In genomic region chr9:93121316-93122241, GRCh38 we compare ENCODE assay signal across 14 cellular contexts. TPM values are rescaled to one million over a fixed set of nuclear protein-coding genes. Genes with fewer than 3 reads are reported as not detected.
A peak's percentile ranks its signal among the peaks of the same experiment; 100 is the strongest.
DNase-seq lines count a peak whose midpoint lies in the region; ATAC-seq and TF ChIP-seq lines count a peak whose summit lies in the region.
"Had no signal": no experiment of that assay in that cellular context is flagged by ENCODE, and none has a peak within 500 bp of the region (broad histone marks: within the 10 kb centered on the region; RNA-seq: fewer than 3 reads in every experiment).

No MANE protein-coding gene starts in this region.

- peaks cover 28% of the 10 kb centered on the region for H3K4me1 Mint-ChIP-seq in activated CD4-positive, alpha-beta T cell treated with anti-CD3 and anti-CD28 coated beads for 36 hours
- peaks cover 27% of the 10 kb centered on the region for H3K4me1 Mint-ChIP-seq in activated CD8-positive, alpha-beta T cell treated with anti-CD3 and anti-CD28 coated beads for 36 hours (ENCODE audit: low read depth)

- H3K36me3 Mint-ChIP-seq in activated CD4-positive, alpha-beta T cell treated with anti-CD3 and anti-CD28 coated beads for 36 hours (ENCODE audit: low read depth) = peaks cover 32% of the 10 kb centered on the region
- H3K36me3 Mint-ChIP-seq in activated CD8-positive, alpha-beta T cell treated with anti-CD3 and anti-CD28 coated beads for 36 hours (ENCODE audit: low read depth) = peaks cover 37% of the 10 kb centered on the region

- TF ChIP-seq CTCF in activated CD8-positive, alpha-beta T cell treated with anti-CD3 and anti-CD28 coated beads for 36 hours (IDR thresholded peaks at IDR 0.05) = no peak

- no peak overlapping the region for H3K4me3 ChIP-seq in stomach smooth muscle (ENCODE audit: low read length in 2 of 2)
- H3K4me3 ChIP-seq: SK-N-MC had no signal

- no peaks in the 10 kb centered on the region for H3K27me3 Mint-ChIP-seq in activated CD4-positive, alpha-beta T cell treated with anti-CD3 and anti-CD28 coated beads for 36 hours
- H3K27me3 Mint-ChIP-seq in activated CD8-positive, alpha-beta T cell treated with anti-CD3 and anti-CD28 coated beads for 36 hours = no peaks in the 10 kb centered on the region

- no peaks in the 10 kb centered on the region for H3K9me3 ChIP-seq in stomach smooth muscle (ENCODE audit: control insufficient read depth in 2 of 2, low read length in 2 of 2)

- intact Hi-C loops in activated CD4-positive, alpha-beta T cell treated with anti-CD3 and anti-CD28 coated beads for 36 hours (cut with DNase I, micrococcal nuclease) = no loop called here
- intact Hi-C loops in activated CD8-positive, alpha-beta T cell treated with anti-CD3 and anti-CD28 coated beads for 36 hours (cut with micrococcal nuclease) = no loop called here

- CTCF ChIA-PET in activated CD4-positive, alpha-beta T cell treated with anti-CD3 and anti-CD28 coated beads for 36 hours (lab: Charles Lee) = interaction anchor here (0.6 kb wide), 1 partner anchor 13 kb away, joined by 3 read pairs; no protein-coding TSS in a partner anchor
- CTCF ChIA-PET in activated CD8-positive, alpha-beta T cell treated with anti-CD3 and anti-CD28 coated beads for 36 hours (lab: Charles Lee) = interaction anchor here (1.5 to 3.8 kb wide), 2 partner anchors 12 to 13 kb away, joined by 3 to 48 read pairs; partner anchors contain the start of gene NINJ1

- H3K36me3 ChIP-seq in stomach smooth muscle (ENCODE audit: control insufficient read depth in 2 of 2, insufficient read depth in 2 of 2, low read length in 2 of 2) = peaks cover 25 to 34% of the 10 kb centered on the region in 2 donors

- POLR2A ChIA-PET in activated CD4-positive, alpha-beta T cell treated with anti-CD3 and anti-CD28 coated beads for 36 hours (lab: Charles Lee) = no interaction called here
- POLR2A ChIA-PET in activated CD8-positive, alpha-beta T cell treated with anti-CD3 and anti-CD28 coated beads for 36 hours (lab: Charles Lee) = interaction anchor here (1.1 to 4.3 kb wide), 3 partner anchors 10 to 13 kb away, joined by 6 to 22 read pairs (median 7); partner anchors contain the start of gene NINJ1

- H3K4me3 Mint-ChIP-seq in activated CD4-positive, alpha-beta T cell treated with anti-CD3 and anti-CD28 coated beads for 36 hours = no peak overlapping the region
- H3K4me3 Mint-ChIP-seq in activated CD8-positive, alpha-beta T cell treated with anti-CD3 and anti-CD28 coated beads for 36 hours = no peak overlapping the region
- H3K4me3 Mint-ChIP-seq: activated T-helper 1 cell treated with anti-CD3 and anti-CD28 coated beads, Interleukin-12 subunit alpha, Interleukin-12 subunit beta, Interleukin-2, Interleukin-4 antibody, amounts not matched to agents 30 ng/mL and 10 ng/mL and 1 ng/mL, durations not matched to agents 14 hours and 24 hours and 36 hours had no signal

- no peak overlapping the region for H3K9ac ChIP-seq in stomach smooth muscle (ENCODE audit: low read length in 2 of 2)

- peaks cover 36% of the 10 kb centered on the region for H3K4me1 ChIP-seq in stomach smooth muscle (ENCODE audit: control insufficient read depth, insufficient read depth, low read length)

- H3K27me3 ChIP-seq in layer of hippocampus (ENCODE audit: control insufficient read depth, insufficient read depth, low read length) = no peaks in the 10 kb centered on the region
- H3K27me3 ChIP-seq in stomach smooth muscle (ENCODE audit: control insufficient read depth in 1 of 2, insufficient read depth in 2 of 2, low read length in 2 of 2) = no peaks in the 10 kb centered on the region

- DNase-seq in activated CD4-positive, alpha-beta T cell treated with anti-CD3 and anti-CD28 coated beads for 36 hours = peak; percentile 6
- DNase-seq in activated CD4-positive, alpha-beta T cell treated with anti-CD3 and anti-CD28 coated beads, Interleukin-2, amount 50 U/mL, for 48 hours = no peak
- DNase-seq in activated CD8-positive, alpha-beta T cell treated with anti-CD3 and anti-CD28 coated beads for 36 hours = peak; percentile 1
- DNase-seq in NCI-H2227 (lab: John Stamatoyannopoulos, UW; ENCODE audit: unreplicated experiment) = no peak
- DNase-seq: Karpas-422, midbrain, NCI-H187 treated with DMSO at 0.1 percent for 48 hours, WERI-Rb-1 had no signal

- H3K27ac ChIP-seq in layer of hippocampus (ENCODE audit: low read depth, low read length) (peak overlapping the region; percentile 79), stomach smooth muscle (ENCODE audit: low read length) (peak overlapping the region; percentile 79)
- H3K27ac ChIP-seq: SK-N-MC, WERI-Rb-1 had no signal

- no peak overlapping the region for H3K27ac Mint-ChIP-seq in activated CD4-positive, alpha-beta T cell treated with anti-CD3 and anti-CD28 coated beads for 36 hours
- H3K27ac Mint-ChIP-seq in activated CD8-positive, alpha-beta T cell treated with anti-CD3 and anti-CD28 coated beads for 36 hours = no peak overlapping the region
- H3K27ac Mint-ChIP-seq: activated T-helper 1 cell treated with anti-CD3 and anti-CD28 coated beads, Interleukin-12 subunit alpha, Interleukin-12 subunit beta, Interleukin-2, Interleukin-4 antibody, amounts not matched to agents 30 ng/mL and 10 ng/mL and 1 ng/mL, durations not matched to agents 14 hours and 24 hours and 36 hours had no signal

- no peak for ATAC-seq in activated CD4-positive, alpha-beta T cell treated with anti-CD3 and anti-CD28 coated beads for 36 hours
- no peak for ATAC-seq in activated CD8-positive, alpha-beta T cell treated with anti-CD3 and anti-CD28 coated beads for 36 hours
- ATAC-seq in GM19452 (IDR thresholded peaks at IDR 0.05; ENCODE audit: unreplicated experiment) = no peak
- no peak for ATAC-seq in GM21528 (IDR thresholded peaks at IDR 0.05; ENCODE audit: low FRiP score, unreplicated experiment)

- no peaks in the 10 kb centered on the region for H3K9me3 Mint-ChIP-seq in activated CD4-positive, alpha-beta T cell treated with anti-CD3 and anti-CD28 coated beads for 36 hours (ENCODE audit: low read depth)
- H3K9me3 Mint-ChIP-seq in activated CD8-positive, alpha-beta T cell treated with anti-CD3 and anti-CD28 coated beads for 36 hours = no peaks in the 10 kb centered on the region
- H3K9me3 Mint-ChIP-seq: activated T-helper 1 cell treated with anti-CD3 and anti-CD28 coated beads, Interleukin-12 subunit alpha, Interleukin-12 subunit beta, Interleukin-2, Interleukin-4 antibody, amounts not matched to agents 30 ng/mL and 10 ng/mL and 1 ng/mL, durations not matched to agents 14 hours and 24 hours and 36 hours had no signal

RNA-seq across cellular contexts. Expression of gene NINJ1, which starts 12.5 kb away (rescaled TPM):
- total RNA-seq in activated CD4-positive, alpha-beta T cell treated with anti-CD3 and anti-CD28 coated beads for 36 hours = 100 to 1,000 TPM in 1 of 2 experiments, 10 to 100 TPM in 1; 77.4 to 108 TPM
- total RNA-seq in activated CD8-positive, alpha-beta T cell treated with anti-CD3 and anti-CD28 coated beads for 36 hours = 100 to 1,000 TPM; 118 to 120 TPM

RNA-seq across cellular contexts. Expression of gene CARD19, which starts 25.6 kb away (rescaled TPM):
- 10 to 100 TPM; 39.6 to 44.4 TPM for total RNA-seq in activated CD4-positive, alpha-beta T cell treated with anti-CD3 and anti-CD28 coated beads for 36 hours
- total RNA-seq in activated CD8-positive, alpha-beta T cell treated with anti-CD3 and anti-CD28 coated beads for 36 hours = 10 to 100 TPM; 42.9 to 43.4 TPM

Comparison
In these comparisons a context has a peak if more than half of its experiments do, and no peak if none do; other contexts are left out.
1. DNase-seq: peak in activated CD4-positive, alpha-beta T cell treated with anti-CD3 and anti-CD28 coated beads for 36 hours (single experiment) and activated CD8-positive, alpha-beta T cell treated with anti-CD3 and anti-CD28 coated beads for 36 hours (single experiment); none in activated CD4-positive, alpha-beta T cell treated with anti-CD3 and anti-CD28 coated beads, Interleukin-2, amount 50 U/mL, for 48 hours (0 of 2) and NCI-H2227 (single experiment).